Comparison of ENCODE assay signal across 8 cellular contexts in genomic region chr1:111769517-111770146, GRCh38. TPM values are rescaled to one million over a fixed set of nuclear protein-coding genes. Genes with fewer than 3 reads are reported as not detected.
DNase-seq lines count a peak whose midpoint lies in the region; ATAC-seq, FAIRE-seq and TF ChIP-seq lines count a peak whose summit lies in the region.

No MANE protein-coding gene starts in this region.

- intact Hi-C loops in psoas muscle (cut with DNase I) = loop anchor here (5.0 to 10.0 kb wide), 4 partner anchors 262 to 545 kb away; partner anchors contain the start of gene CHI3L2 (in 1 of the 2)

- no peaks in the 10 kb centered on the region for H3K9me3 Mint-ChIP-seq in CD8-positive, alpha-beta memory T cell

- WGBS in psoas muscle, 3 donors = 26 to 43% (median 28%) methylated on average over 6 of the region's 6 CpGs

- H3K9me3 ChIP-seq in CD8-positive, alpha-beta memory T cell (ENCODE audit: low read length) = no peaks in the 10 kb centered on the region
- H3K9me3 ChIP-seq in HEK293 (ENCODE audit: control insufficient read depth, insufficient read depth, low read depth, low read length) (no peaks in the 10 kb centered on the region), psoas muscle (no peaks in the 10 kb centered on the region)

- peak overlapping the region in 6 of 8 donors; percentile 1 to 65 (median 24) for H3K27ac Mint-ChIP-seq in CD8-positive, alpha-beta memory T cell

- H3K27me3 ChIP-seq in CD8-positive, alpha-beta memory T cell (ENCODE audit: insufficient read depth, low read length, poor library complexity, severe bottlenecking) = no peaks in the 10 kb centered on the region
- H3K27me3 ChIP-seq in psoas muscle (ENCODE audit: insufficient read depth in 3 of 3, low read length in 2 of 3) = no peaks in the 10 kb centered on the region

- H3K36me3 Mint-ChIP-seq in CD8-positive, alpha-beta memory T cell = peaks cover 0 to 40% (median 15%) of the 10 kb centered on the region in 3 donors

- POLR2A ChIA-PET in CD8-positive, alpha-beta memory T cell (lab: Charles Lee) = no interaction called here
- POLR2A ChIA-PET in HEK293 (lab: Yijun Ruan, JAX) = interaction anchor here (0.9 kb wide), 1 partner anchor 262 kb away, joined by 3 read pairs; no protein-coding TSS in a partner anchor

- CTCF ChIA-PET in CD8-positive, alpha-beta memory T cell (lab: Charles Lee) = interaction anchor here (0.7 to 5.8 kb wide), 13 partner anchors 8 to 369 kb away, joined by 3 to 44 read pairs (median 4); partner anchors contain the start of genes ADORA3, DDX20, INKA2 and TMIGD3
- CTCF ChIA-PET in HEK293 (lab: Yijun Ruan, JAX) = interaction anchor here (0.6 to 5.3 kb wide), 23 partner anchors 9 to 546 kb away, joined by 3 to 83 read pairs (median 4); partner anchors contain the start of genes DDX20, INKA2 and OVGP1

- DNase-seq in CD8-positive, alpha-beta memory T cell = peak in 3 of 5 donors; percentile 38 to 53 (median 49)
- peak; percentile 11 to 53 for DNase-seq in NOMO-1 (lab: John Stamatoyannopoulos, UW; ENCODE audit: unreplicated experiment in 2 of 2)
- peak; percentile 24 for DNase-seq in activated naive CD4-positive, alpha-beta T cell treated with Interleukin-2 at 50 U/mL for 16 hours
- peak; percentile 46 for DNase-seq in frontal cortex (ENCODE audit: low spot score in 2 of 2)
- DNase-seq in psoas muscle = no peak

- H3K4me3 Mint-ChIP-seq in CD8-positive, alpha-beta memory T cell = no peak overlapping the region

- no peaks in the 10 kb centered on the region for H3K27me3 Mint-ChIP-seq in CD8-positive, alpha-beta memory T cell

- no peak overlapping the region for H3K27ac ChIP-seq in CD8-positive, alpha-beta memory T cell (ENCODE audit: low read depth, low read length)
- H3K27ac ChIP-seq in HEK293 (ENCODE audit: extremely low read depth, low read depth, low read length) = no peak overlapping the region
- H3K27ac ChIP-seq in psoas muscle = peak overlapping the region; percentile 50

- H3K4me1 ChIP-seq in CD8-positive, alpha-beta memory T cell (ENCODE audit: insufficient read depth, low read length) = no peaks in the 10 kb centered on the region
- H3K4me1 ChIP-seq in HEK293 (ENCODE audit: control insufficient read depth, insufficient read depth, low read length) (no peaks in the 10 kb centered on the region), psoas muscle (peaks cover 10% of the 10 kb centered on the region)

- H3K4me3 ChIP-seq in CD8-positive, alpha-beta memory T cell (ENCODE audit: low read length) = no peak overlapping the region
- H3K4me3 ChIP-seq in HEK293 (ENCODE audit: low read depth, low read length) (no peak overlapping the region), psoas muscle (peak overlapping the region; percentile 35)

- H3K4me1 Mint-ChIP-seq in CD8-positive, alpha-beta memory T cell = peaks cover 2 to 6% (median 5%) of the 10 kb centered on the region in 3 donors

- ATAC-seq in psoas muscle (peak; percentile 82 to 97 (median 93)), HG03196 (IDR thresholded peaks at IDR 0.05; ENCODE audit: unreplicated experiment) (no peak), GM18511 (IDR thresholded peaks at IDR 0.05; ENCODE audit: unreplicated experiment) (no peak)

- TF ChIP-seq CTCF in HEK293 (tag by site-specific recombination; IDR thresholded peaks at IDR 0.05) (peak; percentile 54), psoas muscle (IDR thresholded peaks at IDR 0.05) (peak; percentile 90)

- FAIRE-seq in frontal cortex (lab: Jason Lieb, UNC) = peak; percentile 77

- peaks cover 11% of the 10 kb centered on the region for H3K36me3 ChIP-seq in CD8-positive, alpha-beta memory T cell (ENCODE audit: insufficient read depth, low read length)
- H3K36me3 ChIP-seq in HEK293 (ENCODE audit: control insufficient read depth in 2 of 2, insufficient read depth in 1 of 2, low read length in 2 of 2) (peaks cover 3 to 50% of the 10 kb centered on the region in 2 experiments; a peak in 2 of 3 replicates), psoas muscle (ENCODE audit: insufficient read depth in 1 of 2, low read depth in 1 of 2) (peaks cover 3 to 59% of the 10 kb centered on the region in 2 donors)

TF ChIP-seq in HEK293, 187 proteins besides CTCF, POLR2A, EP300 and RAD21:
- TF ChIP-seq ZNF660 (tag by site-specific recombination; IDR thresholded peaks at IDR 0.05) (peak; percentile 64), ZNF423 (tag by site-specific recombination; IDR thresholded peaks at IDR 0.05) (no peak), ZNF2 (tag by site-specific recombination; IDR thresholded peaks at IDR 0.05) (0 out of 2 replicates have a peak, but pooled peaks have one; percentile 24), REST (tag by site-specific recombination; IDR thresholded peaks at IDR 0.05) (no peak), ZNF184 (tag by site-specific recombination; IDR thresholded peaks at IDR 0.05) (0 out of 2 replicates have a peak, but pooled peaks have one; percentile 24), ZNF654 (tag by site-specific recombination; IDR thresholded peaks at IDR 0.05; ENCODE audit: low read depth) (peak; percentile 93)

RNA-seq across cellular contexts. Expression of gene DDX20, which starts 13.9 kb away (rescaled TPM):
- 10 to 100 TPM; 21.8 to 22.7 TPM for total RNA-seq in CD8-positive, alpha-beta memory T cell
- polyA plus RNA-seq in CD8-positive, alpha-beta memory T cell = 9.8 TPM
- total RNA-seq in frontal cortex = 26.1 TPM
- 10 to 100 TPM in 1 of 4 donors, 1 to 10 TPM in 3; 6.2 to 11.6 (median 7.6) TPM for total RNA-seq in psoas muscle
- 10 to 100 TPM in 1 of 3 donors, 1 to 10 TPM in 2; 7.9 to 11.3 (median 8.1) TPM for polyA plus RNA-seq in psoas muscle

RNA-seq across cellular contexts. Expression of gene INKA2, which starts 30.4 kb away (rescaled TPM):
- 1 to 10 TPM; 1.8 to 3.8 TPM for total RNA-seq in CD8-positive, alpha-beta memory T cell
- not detected for polyA plus RNA-seq in CD8-positive, alpha-beta memory T cell
- total RNA-seq in frontal cortex (4.5 TPM), psoas muscle (10 to 100 TPM in 2 of 4 donors, 1 to 10 TPM in 2; 7.4 to 15.0 (median 10.4) TPM)
- polyA plus RNA-seq in psoas muscle = 1 to 10 TPM; 1.6 to 5.4 (median 3.7) TPM

Comparison
In these comparisons a context has a peak if more than half of its experiments do, and no peak if none do; other contexts are left out.
1. DNase-seq: peak in CD8-positive, alpha-beta memory T cell (3 of 5), NOMO-1 (2 of 2), activated naive CD4-positive, alpha-beta T cell treated with Interleukin-2 at 50 U/mL for 16 hours (single experiment) and frontal cortex (2 of 2); none in psoas muscle (0 of 2).
2. ATAC-seq: peak in psoas muscle (4 of 4); none in HG03196 (single experiment) and GM18511 (single experiment).